In the genomic region with DNA sequence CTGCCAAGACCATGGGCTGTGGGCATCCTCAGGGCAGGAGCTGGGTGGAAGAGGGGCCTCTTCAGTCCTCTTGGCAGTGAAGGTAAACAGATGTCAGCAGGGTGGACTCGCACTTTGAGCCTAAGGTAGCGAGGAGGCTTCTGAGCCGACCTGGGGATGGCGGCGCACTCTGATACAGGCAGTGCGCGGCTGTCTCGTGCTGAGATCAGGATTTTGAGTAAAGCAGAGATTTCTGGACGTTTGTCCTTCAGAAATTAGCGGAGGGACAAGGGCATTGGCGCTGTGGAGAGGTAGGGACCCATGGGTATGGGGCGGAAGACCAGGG, we compare ENCODE assay signal across 18 cellular contexts.
DNase-seq lines count a peak whose midpoint lies in the region; ATAC-seq and TF ChIP-seq lines count a peak whose summit lies in the region.
"Had no signal": no experiment of that assay in that cellular context is flagged by ENCODE, and none has a peak within 500 bp of the region (broad histone marks: within the 10 kb centered on the region; RNA-seq: fewer than 3 reads in every experiment).

No MANE protein-coding gene starts in this region.

- no peak overlapping the region for H3K4me3 Mint-ChIP-seq in effector memory CD8-positive, alpha-beta T cell
- no peak overlapping the region for H3K4me3 Mint-ChIP-seq in stimulated activated effector memory CD8-positive, alpha-beta T cell treated with anti-CD3 and anti-CD28 coated beads, Interleukin-12 subunit alpha, Interleukin-12 subunit beta, amount 100 ng/mL, for 72 hours
- H3K4me3 Mint-ChIP-seq: CD4-positive, alpha-beta T cell; HFFc6 had no signal

- no peak for ATAC-seq in effector memory CD8-positive, alpha-beta T cell (replicated peaks)
- no peak for ATAC-seq in stimulated activated effector memory CD8-positive, alpha-beta T cell treated with anti-CD3 and anti-CD28 coated beads, Interleukin-12 subunit alpha, Interleukin-12 subunit beta, amount 100 ng/mL, for 72 hours
- ATAC-seq in HG03521 (IDR thresholded peaks at IDR 0.05; ENCODE audit: unreplicated experiment) (no peak), HG03159 (IDR thresholded peaks at IDR 0.05; ENCODE audit: unreplicated experiment) (no peak)
- ATAC-seq: SK-N-SH treated with all-trans-retinoic acid at 6 μM for 48 hours had no signal

- peak overlapping the region; percentile 27; the same call in 1 of the 2 replicates for H3K27ac ChIP-seq in RWPE1
- H3K27ac ChIP-seq: 22Rv1 had no signal

- H3K9me3 Mint-ChIP-seq in effector memory CD8-positive, alpha-beta T cell: no peaks in the 10 kb centered on the region
- no peaks in the 10 kb centered on the region for H3K9me3 Mint-ChIP-seq in stimulated activated effector memory CD8-positive, alpha-beta T cell treated with anti-CD3 and anti-CD28 coated beads, Interleukin-12 subunit alpha, Interleukin-12 subunit beta, amount 100 ng/mL, for 72 hours
- H3K9me3 Mint-ChIP-seq: CD4-positive, alpha-beta T cell; HFFc6 had no signal

- TF ChIP-seq CTCF in RWPE1 (conservative IDR thresholded peaks at IDR 0.05; ENCODE audit: low read depth): no peak

- POLR2A ChIA-PET in RWPE1 (lab: Yijun Ruan, JAX; ENCODE audit: low non-redundant PET): no interaction called here

- H3K36me3 Mint-ChIP-seq in effector memory CD8-positive, alpha-beta T cell (ENCODE audit: insufficient read depth): peaks cover 16% of the 10 kb centered on the region
- H3K36me3 Mint-ChIP-seq in stimulated activated effector memory CD8-positive, alpha-beta T cell treated with anti-CD3 and anti-CD28 coated beads, Interleukin-12 subunit alpha, Interleukin-12 subunit beta, amount 100 ng/mL, for 72 hours: peaks cover 19% of the 10 kb centered on the region

- DNase-seq in NCI-H510A treated with DMSO at 0.1 percent for 48 hours (lab: John Stamatoyannopoulos, UW) (peak; percentile 21), NCI-H510A (lab: John Stamatoyannopoulos, UW) (no peak), RWPE1 (ENCODE audit: low spot score) (no peak), NCI-H2107 (lab: John Stamatoyannopoulos, UW) (no peak)
- no peak for DNase-seq in effector memory CD8-positive, alpha-beta T cell
- no peak for DNase-seq in stimulated activated effector memory CD8-positive, alpha-beta T cell treated with anti-CD3 and anti-CD28 coated beads, Interleukin-12 subunit alpha, Interleukin-12 subunit beta, amount 100 ng/mL, for 72 hours (ENCODE audit: low spot score in 2 of 2)
- DNase-seq: AML-193; CD4-positive, alpha-beta T cell; H7; HFFc6; IMR-90; NCI-H1092; NCI-H524; SHP77 treated with DMSO at 0.1 percent for 48 hours had no signal

- no peaks in the 10 kb centered on the region for H3K27me3 Mint-ChIP-seq in effector memory CD8-positive, alpha-beta T cell
- H3K27me3 Mint-ChIP-seq: CD4-positive, alpha-beta T cell had no signal

- CTCF ChIA-PET in RWPE1 (lab: Yijun Ruan, JAX): no interaction called here

- peaks cover 30 to 34% of the 10 kb centered on the region in 2 donors for H3K4me1 Mint-ChIP-seq in effector memory CD8-positive, alpha-beta T cell (ENCODE audit: low read depth in 2 of 2)
- H3K4me1 Mint-ChIP-seq in stimulated activated effector memory CD8-positive, alpha-beta T cell treated with anti-CD3 and anti-CD28 coated beads, Interleukin-12 subunit alpha, Interleukin-12 subunit beta, amount 100 ng/mL, for 72 hours: peaks cover 47% of the 10 kb centered on the region

- H3K27ac Mint-ChIP-seq in effector memory CD8-positive, alpha-beta T cell: peak overlapping the region; percentile 65 to 83
- peak overlapping the region; percentile 56 for H3K27ac Mint-ChIP-seq in stimulated activated effector memory CD8-positive, alpha-beta T cell treated with anti-CD3 and anti-CD28 coated beads, Interleukin-12 subunit alpha, Interleukin-12 subunit beta, amount 100 ng/mL, for 72 hours
- H3K27ac Mint-ChIP-seq: CD4-positive, alpha-beta T cell; HFFc6 had no signal
